Comparison of ENCODE assay signal across 13 cellular contexts in genomic region chr9:96067551-96068076, GRCh38.
"Had no signal": no experiment of that assay in that cellular context is flagged by ENCODE, and none has a peak within 500 bp of the region (broad histone marks: within the 10 kb centered on the region; RNA-seq: fewer than 3 reads in every experiment).

No MANE protein-coding gene starts in this region.

- H3K9me3 ChIP-seq: body of pancreas, sigmoid colon, spleen had no signal

- H3K4me1 ChIP-seq: sigmoid colon, spleen had no signal

- ATAC-seq: activated CD8-positive, alpha-beta memory T cell treated with anti-CD3 and anti-CD28 coated beads, Interleukin-2, amount 10 ng/mL, durations not matched to agents 7 days and 5 days; naive thymus-derived CD8-positive, alpha-beta T cell; stimulated activated memory B cell treated with anti-CD40 and anti-IgM and Interleukin-4, amounts not matched to agents 10 μg/mL and 1 μg/mL and 100 μg/mL, for 72 hours had no signal

- H3K4me3 ChIP-seq: body of pancreas, sigmoid colon, spleen had no signal

- H3K27me3 ChIP-seq: body of pancreas, sigmoid colon had no signal

- H3K36me3 ChIP-seq: sigmoid colon, spleen had no signal

- H3K27ac ChIP-seq: sigmoid colon, spleen had no signal

- DNase-seq: activated B cell treated with CpG ODN at 0.5 μM for 24 hours; activated CD4-positive, alpha-beta memory T cell treated with anti-CD3 and anti-CD28 coated beads, Interleukin-2, amount 10 ng/mL, durations not matched to agents 7 days and 5 days; activated CD4-positive, alpha-beta T cell treated with anti-CD3 and anti-CD28 coated beads for 48 hours; activated CD8-positive, alpha-beta memory T cell treated with anti-CD3 and anti-CD28 coated beads, Interleukin-2, amount 10 ng/mL, durations not matched to agents 7 days and 5 days; activated naive CD4-positive, alpha-beta T cell treated with anti-CD3 and anti-CD28 coated beads for 36 hours; foreskin melanocyte; mesenchymal stem cell; naive thymus-derived CD8-positive, alpha-beta T cell; sigmoid colon; spleen; stimulated activated CD4-positive, alpha-beta T cell treated with anti-CD3 and anti-CD28 coated beads, Interleukin-4, amount 100 ng/mL, for 4 hours had no signal
